In genomic region chr16:10743227-10743609, GRCh38 we compare ENCODE assay signal across 8 cellular contexts. TPM values are rescaled to one million over a fixed set of nuclear protein-coding genes. Genes with fewer than 3 reads are reported as not detected.
DNase-seq lines count a peak whose midpoint lies in the region; ATAC-seq and TF ChIP-seq lines count a peak whose summit lies in the region.

No MANE protein-coding gene starts in this region.

- H3K4me1 ChIP-seq in A673 (ENCODE audit: insufficient read depth, low read length, poor library complexity, severe bottlenecking) (peaks cover 5% of the 10 kb centered on the region), HUES64 (ENCODE audit: insufficient read depth, low read length) (no peaks in the 10 kb centered on the region), muscle layer of duodenum (ENCODE audit: control insufficient read depth in 1 of 2, insufficient read depth in 2 of 2, low read length in 2 of 2) (peaks cover 4 to 20% of the 10 kb centered on the region in 2 donors)

- peaks cover 23% of the 10 kb centered on the region for H3K36me3 Mint-ChIP-seq in central memory CD8-positive, alpha-beta T cell (ENCODE audit: insufficient read depth)

- peak overlapping the region; percentile 93 for H3K9ac ChIP-seq in HUES64 (ENCODE audit: low read depth, low read length)

- H3K27me3 ChIP-seq in A673 (replicated peaks; ENCODE audit: insufficient read depth, low read depth, low read length, poor library complexity) (no peaks in the 10 kb centered on the region), HUES64 (ENCODE audit: insufficient read depth, low read length) (no peaks in the 10 kb centered on the region), muscle layer of duodenum (ENCODE audit: low read depth, low read length) (no peaks in the 10 kb centered on the region)

- ATAC-seq in central memory CD8-positive, alpha-beta T cell (replicated peaks; ENCODE audit: extremely low read depth, poor library complexity, severe bottlenecking): no peak

- peak overlapping the region; percentile 57 for H3K4me3 ChIP-seq in A673 (ENCODE audit: low read depth, low read length, poor library complexity, severe bottlenecking)
- H3K4me3 ChIP-seq in HUES64 (ENCODE audit: low read length): peak overlapping the region; percentile 86
- peak overlapping the region; percentile 61 to 80 for H3K4me3 ChIP-seq in muscle layer of duodenum (ENCODE audit: low read depth in 1 of 2, low read length in 2 of 2)

- H3K27ac Mint-ChIP-seq in central memory CD8-positive, alpha-beta T cell (ENCODE audit: low read depth): peak overlapping the region; percentile 96

- no peak for DNase-seq in A673 (ENCODE audit: low spot score)
- DNase-seq in central memory CD8-positive, alpha-beta T cell (ENCODE audit: low spot score in 2 of 2): no peak
- DNase-seq in DMS53 (lab: John Stamatoyannopoulos, UW): no peak
- DNase-seq in globus pallidus (ENCODE audit: low spot score): no peak
- DNase-seq in GM19240 (ENCODE audit: insufficient read length, low spot score): no peak
- DNase-seq in activated CD4-positive, CD25-positive, alpha-beta regulatory T cell treated with anti-CD3 and anti-CD28 coated beads, Interleukin-2, amount 50 U/mL, for 72 hours: no peak

- peak overlapping the region; percentile 86 for H3K4me3 Mint-ChIP-seq in central memory CD8-positive, alpha-beta T cell

- no peaks in the 10 kb centered on the region for H3K9me3 Mint-ChIP-seq in central memory CD8-positive, alpha-beta T cell

- no peaks in the 10 kb centered on the region for H3K36me3 ChIP-seq in A673 (ENCODE audit: insufficient read depth, low read length, poor library complexity, severe bottlenecking)
- peaks cover 4% of the 10 kb centered on the region; the same call in 1 of the 2 replicates for H3K36me3 ChIP-seq in HUES64 (ENCODE audit: insufficient read depth, low read length)
- peaks cover 0 to 14% of the 10 kb centered on the region in 2 donors for H3K36me3 ChIP-seq in muscle layer of duodenum (ENCODE audit: control insufficient read depth in 1 of 2, insufficient read depth in 2 of 2, low read length in 2 of 2)

- intact Hi-C loops in A673 (cut with micrococcal nuclease; ENCODE audit: unreplicated experiment): loop anchor here (5.0 kb wide), 1 partner anchor 174 kb away; no protein-coding TSS in a partner anchor

- H3K9me3 ChIP-seq in A673 (ENCODE audit: low read depth, low read length, poor library complexity, severe bottlenecking): no peaks in the 10 kb centered on the region
- H3K9me3 ChIP-seq in HUES64 (ENCODE audit: insufficient read depth, low read depth, low read length): no peaks in the 10 kb centered on the region
- H3K9me3 ChIP-seq in muscle layer of duodenum (ENCODE audit: control insufficient read depth in 1 of 2, low read length in 2 of 2): no peaks in the 10 kb centered on the region

- TSS peak; percentile 84 for BruUV-seq in A673 (replicated peaks; lab: Mats Ljungman, UMichigan)

- 46% methylated on average over 3 of the region's 5 CpGs for WGBS in HUES64

- no peak for TF ChIP-seq CTCF in A673 (conservative IDR thresholded peaks at IDR 0.05; ENCODE audit: low read depth, low read length)

- POLR2A ChIA-PET in A673 (lab: Charles Lee; ENCODE audit: low non-redundant PET): interaction anchor here (0.6 kb wide), 1 partner anchor 27 kb away, joined by 3 read pairs; no protein-coding TSS in a partner anchor

- CTCF ChIA-PET in A673 (lab: Charles Lee): interaction anchor here (1.2 kb wide), 1 partner anchor 176 kb away, joined by 4 read pairs; no protein-coding TSS in a partner anchor

- H3K4me1 Mint-ChIP-seq in central memory CD8-positive, alpha-beta T cell: peaks cover 39% of the 10 kb centered on the region

- H3K27me3 Mint-ChIP-seq in central memory CD8-positive, alpha-beta T cell: no peaks in the 10 kb centered on the region

- H3K27ac ChIP-seq in A673 (ENCODE audit: low read depth, low read length, poor library complexity, severe bottlenecking): peak overlapping the region; percentile 98
- no peak overlapping the region for H3K27ac ChIP-seq in HUES64 (ENCODE audit: low read depth, low read length)
- H3K27ac ChIP-seq in muscle layer of duodenum (ENCODE audit: low read length): peak overlapping the region; percentile 95

RNA-seq across cellular contexts. Expression of gene NUBP1, which starts 0.4 kb away (rescaled TPM):
- total RNA-seq in A673 (2021): 22.9 and 25.2 TPM in 2 replicates
- 42.2 TPM for polyA plus RNA-seq in HUES64 (2013, experiment 1 of 2)
- polyA plus RNA-seq in HUES64 (2013, experiment 2 of 2): 42.2 TPM

RNA-seq across cellular contexts. Expression of gene TEKT5, which starts 48.5 kb away (rescaled TPM):
- total RNA-seq in A673 (2021): not detected in 2 replicates
- polyA plus RNA-seq in HUES64 (2013, experiment 1 of 2): not detected
- 0.51 TPM for polyA plus RNA-seq in HUES64 (2013, experiment 2 of 2)
